Comparison of ENCODE assay signal across 14 cellular contexts in genomic region chr17:55259684-55260111, GRCh38. TPM values are rescaled to one million over a fixed set of nuclear protein-coding genes. Genes with fewer than 3 reads are reported as not detected.
DNase-seq lines count a peak whose midpoint lies in the region; ATAC-seq and TF ChIP-seq lines count a peak whose summit lies in the region.
"Had no signal": no experiment of that assay in that cellular context is flagged by ENCODE, and none has a peak within 500 bp of the region (broad histone marks: within the 10 kb centered on the region; RNA-seq: fewer than 3 reads in every experiment).

No MANE protein-coding gene starts in this region.

- no peak overlapping the region for H3K27ac Mint-ChIP-seq in GM23338
- H3K27ac Mint-ChIP-seq in activated CD4-positive, alpha-beta T cell treated with anti-CD3 and anti-CD28 coated beads, Interleukin-2, amount 10 ng/mL, durations not matched to agents 24 days and 14 days: no peak overlapping the region
- H3K27ac Mint-ChIP-seq: B cell; CD4-positive, alpha-beta memory T cell; T-helper 1 cell treated with Interleukin-12 subunit alpha and Interleukin-12 subunit beta and Interleukin-4 antibody, amounts not matched to agents 30 μg/mL and 1 μg/mL, for 36 hours had no signal

- no peaks in the 10 kb centered on the region for H3K79me2 ChIP-seq in GM23338 (replicated peaks; ENCODE audit: insufficient read depth)

- peaks cover 2% of the 10 kb centered on the region; the same call in 1 of the 2 replicates for H3K9me2 ChIP-seq in GM23338 (ENCODE audit: insufficient read depth)

- ATAC-seq in GM23338 (no peak), GM21576 (IDR thresholded peaks at IDR 0.05; ENCODE audit: unreplicated experiment) (no peak)

- peak overlapping the region; percentile 86 for H2AFZ ChIP-seq in GM23338

- intact Hi-C loops in activated CD4-positive, alpha-beta T cell treated with anti-CD3 and anti-CD28 coated beads, Interleukin-2, amount 10 ng/mL, durations not matched to agents 24 days and 14 days (cut with micrococcal nuclease): loop anchor here (10.0 kb wide), 1 partner anchor 165 kb away; the partner anchor contains the start of gene MMD

- peaks cover 22% of the 10 kb centered on the region for H3K27me3 Mint-ChIP-seq in GM23338 (ENCODE audit: insufficient read depth, low read depth, poor library complexity)
- peaks cover 51% of the 10 kb centered on the region for H3K27me3 Mint-ChIP-seq in activated CD4-positive, alpha-beta T cell treated with anti-CD3 and anti-CD28 coated beads, Interleukin-2, amount 10 ng/mL, durations not matched to agents 24 days and 14 days

- peaks cover 3% of the 10 kb centered on the region; the same call in 1 of the 3 replicates for H3K9me3 Mint-ChIP-seq in GM23338
- H3K9me3 Mint-ChIP-seq in activated CD4-positive, alpha-beta T cell treated with anti-CD3 and anti-CD28 coated beads, Interleukin-2, amount 10 ng/mL, durations not matched to agents 24 days and 14 days: peaks cover 9% of the 10 kb centered on the region

- peaks cover 12% of the 10 kb centered on the region; the same call in 2 of the 3 replicates for H3K4me1 Mint-ChIP-seq in GM23338
- peaks cover 13% of the 10 kb centered on the region for H3K4me1 Mint-ChIP-seq in activated CD4-positive, alpha-beta T cell treated with anti-CD3 and anti-CD28 coated beads, Interleukin-2, amount 10 ng/mL, durations not matched to agents 24 days and 14 days

- no peak overlapping the region for H3K4me3 Mint-ChIP-seq in GM23338
- no peak overlapping the region for H3K4me3 Mint-ChIP-seq in activated CD4-positive, alpha-beta T cell treated with anti-CD3 and anti-CD28 coated beads, Interleukin-2, amount 10 ng/mL, durations not matched to agents 24 days and 14 days
- H3K4me3 Mint-ChIP-seq: B cell; CD4-positive, alpha-beta memory T cell; T-helper 1 cell treated with Interleukin-12 subunit alpha and Interleukin-12 subunit beta and Interleukin-4 antibody, amounts not matched to agents 30 μg/mL and 1 μg/mL, for 36 hours had no signal

- no peak for TF ChIP-seq CTCF in GM23338 (conservative IDR thresholded peaks at IDR 0.05; ENCODE audit: low read depth in 2 of 2)

- no peaks in the 10 kb centered on the region for H3K36me3 ChIP-seq in GM23338 (ENCODE audit: insufficient read depth)

- DNase-seq in COLO829 (ENCODE audit: low spot score) (peak; percentile 53), GM23338 (ENCODE audit: low spot score) (no peak), RPMI8226 (peak; percentile 52), foreskin melanocyte (peak; percentile 8), KBM-7 (no peak)
- DNase-seq in activated CD4-positive, alpha-beta T cell treated with anti-CD3 and anti-CD28 coated beads, Interleukin-2, amount 10 ng/mL, durations not matched to agents 24 days and 14 days: no peak
- DNase-seq: CD4-positive, alpha-beta memory T cell; EL; NCI-H1436 treated with DMSO at 0.1 percent for 48 hours; NK-92 treated with Interleukin-12 subunit alpha and Interleukin-12 subunit beta, amount 100 ng/mL, for 24 hours; Right ventricle myocardium superior had no signal

- no peaks in the 10 kb centered on the region for H4K20me1 ChIP-seq in GM23338 (replicated peaks; ENCODE audit: insufficient read depth)

- in situ Hi-C loops in KBM-7 (cut with MboI; ENCODE audit: low pct_unique_long_range_greater_than_20kb, low sequenced_read_pairs): no loop called here

- H3K27me3 ChIP-seq in GM23338 (ENCODE audit: insufficient read depth): peaks cover 38% of the 10 kb centered on the region

- no peaks in the 10 kb centered on the region for H3K36me3 Mint-ChIP-seq in GM23338 (ENCODE audit: low read depth)
- H3K36me3 Mint-ChIP-seq in activated CD4-positive, alpha-beta T cell treated with anti-CD3 and anti-CD28 coated beads, Interleukin-2, amount 10 ng/mL, durations not matched to agents 24 days and 14 days (ENCODE audit: low read depth): no peaks in the 10 kb centered on the region
- H3K36me3 Mint-ChIP-seq: CD4-positive, alpha-beta memory T cell had no signal

- no peak overlapping the region for H3K4me2 ChIP-seq in GM23338

- no peak overlapping the region for H3K4me3 ChIP-seq in GM23338

- H3F3A ChIP-seq in GM23338 (replicated peaks; ENCODE audit: low read depth): no peaks in the 10 kb centered on the region

- no peak overlapping the region for H3K27ac ChIP-seq in GM23338 (ENCODE audit: low read depth)

- peaks cover 7% of the 10 kb centered on the region; the same call in 1 of the 2 replicates for H3K4me1 ChIP-seq in GM23338 (ENCODE audit: insufficient read depth)

TF ChIP-seq in GM23338, 12 proteins besides CTCF, POLR2A, EP300 and RAD21 (continues in another document):
- no peak for TF ChIP-seq CREB1 (CRISPR knock-in tag; IDR thresholded peaks at IDR 0.05; ENCODE audit: low read depth)
- TF ChIP-seq STAT1 (IDR thresholded peaks at IDR 0.05; ENCODE audit: unreplicated experiment): no peak
- no peak for TF ChIP-seq JUNB (IDR thresholded peaks at IDR 0.05; ENCODE audit: unreplicated experiment)
- no peak for TF ChIP-seq ZNF462 (CRISPR knock-in tag; IDR thresholded peaks at IDR 0.05)
- no peak for TF ChIP-seq ETS1 (IDR thresholded peaks at IDR 0.05)

RNA-seq across cellular contexts. Expression of gene HLF, which starts 5.1 kb away (rescaled TPM):
- 0.28 and 0.35 TPM in 2 replicates for total RNA-seq in GM23338 (2014; rRNA removed; shearing (Covaris generic))
- 0.07 TPM in 1 of 2 replicates, not detected in the other for polyA plus RNA-seq in GM23338 (2016; fragmentation: Nextera tagmentation; extraction: Ambion mirVana)
- total RNA-seq in activated CD4-positive, alpha-beta T cell treated with anti-CD3 and anti-CD28 coated beads, Interleukin-2, amount 10 ng/mL, durations not matched to agents 24 days and 14 days: 0.92 and 1.3 TPM in 2 replicates
- total RNA-seq: B cell had no signal

Comparison
In these comparisons a context has a peak if more than half of its experiments do, and no peak if none do; other contexts are left out.
1. DNase-seq: peak in COLO829 (single experiment), RPMI8226 (single experiment) and foreskin melanocyte (single experiment); none in GM23338 (single experiment), activated CD4-positive, alpha-beta T cell treated with anti-CD3 and anti-CD28 coated beads, Interleukin-2, amount 10 ng/mL, durations not matched to agents 24 days and 14 days (single experiment) and KBM-7 (single experiment).